15 cellular contexts compared by ENCODE assay signal in the genomic region with DNA sequence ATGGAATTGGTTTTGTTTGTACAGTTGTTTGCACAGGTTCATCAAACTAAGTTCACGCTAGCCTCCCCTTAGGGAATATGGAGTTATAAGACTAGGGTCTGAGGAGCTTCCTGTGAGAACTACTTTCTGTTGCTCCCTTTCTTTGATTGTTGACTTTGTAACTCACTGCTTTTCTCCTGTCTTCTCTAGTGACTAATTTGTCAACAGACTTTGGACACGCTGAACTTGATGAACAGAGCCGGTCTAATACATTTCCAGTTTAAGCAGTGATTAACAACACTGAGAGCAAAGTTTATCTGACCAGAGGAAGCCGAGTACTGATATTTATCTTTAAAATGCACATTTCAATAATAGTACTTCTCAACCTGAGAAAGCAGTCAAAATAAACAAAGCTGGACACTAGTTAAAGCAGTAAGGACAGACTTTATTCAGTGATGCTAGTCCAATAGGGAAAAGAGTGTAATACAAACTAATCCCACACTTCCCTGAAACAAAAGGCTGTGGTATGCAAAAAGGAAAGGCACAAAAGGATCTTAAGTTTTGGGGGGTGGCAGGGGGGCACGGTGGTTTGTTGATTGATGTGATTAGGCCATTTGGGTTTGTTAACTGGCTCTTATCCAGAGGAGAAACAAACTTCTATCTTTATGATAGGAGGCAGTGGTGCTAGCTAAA. TPM values are rescaled to one million over a fixed set of nuclear protein-coding genes. Genes with fewer than 3 reads are reported as not detected.
DNase-seq lines count a peak whose midpoint lies in the region; ATAC-seq and TF ChIP-seq lines count a peak whose summit lies in the region.
"Had no signal": no experiment of that assay in that cellular context is flagged by ENCODE, and none has a peak within 500 bp of the region (broad histone marks: within the 10 kb centered on the region; RNA-seq: fewer than 3 reads in every experiment).

No MANE protein-coding gene starts in this region.

- intact Hi-C loops in PC-3 (cut with micrococcal nuclease): loop anchor here (2.0 kb wide), 1 partner anchor 29 kb away; the partner anchor contains the start of gene HSD17B11

- TF ChIP-seq CTCF in HEK293 (tag by site-specific recombination; IDR thresholded peaks at IDR 0.05) (no peak), PC-3 (conservative IDR thresholded peaks at IDR 0.05; ENCODE audit: low read depth, low read length) (no peak), osteoblast (IDR thresholded peaks at IDR 0.05; ENCODE audit: extremely low read depth, low read depth, low read length) (no peak)

- H2AFZ ChIP-seq in PC-3 (ENCODE audit: low read length) (no peak overlapping the region), osteoblast (ENCODE audit: low read length) (peak overlapping the region; percentile 47)

- BruUV-seq in PC-3 (replicated peaks; lab: Mats Ljungman, UMichigan): no TSS peak

- H3F3A ChIP-seq in PC-3 (ENCODE audit: low read length, unreplicated experiment): peaks cover 3% of the 10 kb centered on the region

- H3K79me2 ChIP-seq in PC-3 (ENCODE audit: low read length) (peaks cover 21% of the 10 kb centered on the region), osteoblast (ENCODE audit: insufficient read depth, low read length) (peaks cover 27% of the 10 kb centered on the region)

- H3K36me3 ChIP-seq in HEK293 (ENCODE audit: control insufficient read depth in 2 of 2, insufficient read depth in 1 of 2, low read length in 2 of 2): no peaks in the 10 kb centered on the region
- no peaks in the 10 kb centered on the region for H3K36me3 ChIP-seq in PC-3 (ENCODE audit: low read depth, low read length)
- H3K36me3 ChIP-seq in iPS-20b (ENCODE audit: insufficient read depth, low read depth, low read length): no peaks in the 10 kb centered on the region
- H3K36me3 ChIP-seq in osteoblast (ENCODE audit: insufficient read depth, low read length): no peaks in the 10 kb centered on the region
- H3K36me3 ChIP-seq: cardiac muscle cell had no signal

- peak overlapping the region; percentile 51 for H3K4me2 ChIP-seq in PC-3 (ENCODE audit: low read length)
- peak overlapping the region; percentile 17 for H3K4me2 ChIP-seq in osteoblast (ENCODE audit: insufficient read depth, low read length)

- no peak overlapping the region for H3K9ac ChIP-seq in PC-3 (ENCODE audit: low read length)
- H3K9ac ChIP-seq in iPS-20b (ENCODE audit: low read depth, low read length): no peak overlapping the region; the same call in 1 of the 2 replicates

- POLR2A ChIA-PET in HEK293 (lab: Yijun Ruan, JAX) (interaction anchor here (2.0 kb wide), 1 partner anchor 28 kb away, joined by 5 read pairs; the partner anchor contains the start of gene HSD17B11), PC-3 (lab: Charles Lee; ENCODE audit: unreplicated experiment) (no interaction called here)

- DNase-seq in PC-3 (peak; percentile 73), osteoblast (ENCODE audit: insufficient read length, low spot score, missing footprints) (no peak), erythroblast (lab: John Stamatoyannopoulos, UW) (no peak), superior temporal gyrus (ENCODE audit: extremely low spot score) (no peak)
- DNase-seq: activated gamma-delta T cell; Calu3; GOT3; naive B cell; NCI-H2107; stimulated activated naive CD4-positive, alpha-beta T cell treated with Interleukin-2 at 50 U/mL for 16 hours had no signal

- H3K9me3 ChIP-seq in HEK293 (ENCODE audit: control insufficient read depth, insufficient read depth, low read depth, low read length) (no peaks in the 10 kb centered on the region), PC-3 (ENCODE audit: low read length) (no peaks in the 10 kb centered on the region), iPS-20b (ENCODE audit: insufficient read depth, low read depth, low read length) (no peaks in the 10 kb centered on the region), osteoblast (ENCODE audit: low read depth, low read length) (no peaks in the 10 kb centered on the region)

- peak overlapping the region; percentile 11; the same call in 1 of the 2 replicates for H3K27ac ChIP-seq in HEK293 (ENCODE audit: extremely low read depth, low read depth, low read length)
- H3K27ac ChIP-seq in PC-3 (ENCODE audit: low read length): peak overlapping the region; percentile 49
- no peak overlapping the region for H3K27ac ChIP-seq in iPS-20b (ENCODE audit: low read length)
- no peak overlapping the region for H3K27ac ChIP-seq in osteoblast (ENCODE audit: low read depth, low read length)
- H3K27ac ChIP-seq: cardiac muscle cell, SK-N-MC had no signal

- H3K9me2 ChIP-seq in PC-3 (replicated peaks; ENCODE audit: low read length): no peaks in the 10 kb centered on the region

- ATAC-seq in PC-3 (peak; percentile 69), HG03159 (IDR thresholded peaks at IDR 0.05; ENCODE audit: unreplicated experiment) (no peak)

- no peak overlapping the region for H3K4me3 ChIP-seq in HEK293 (ENCODE audit: low read depth, low read length)
- no peak overlapping the region for H3K4me3 ChIP-seq in PC-3 (ENCODE audit: low read length)
- 0 out of 2 replicates have a peak overlapping the region, but pooled peaks have one; percentile 34 for H3K4me3 ChIP-seq in iPS-20b (ENCODE audit: low read length)
- no peak overlapping the region for H3K4me3 ChIP-seq in osteoblast (ENCODE audit: insufficient read depth, low read length)
- H3K4me3 ChIP-seq: cardiac muscle cell, SK-N-MC had no signal

- H3K4me1 ChIP-seq in HEK293 (ENCODE audit: control insufficient read depth, insufficient read depth, low read length) (no peaks in the 10 kb centered on the region), PC-3 (ENCODE audit: insufficient read depth, low read length) (peaks cover 30% of the 10 kb centered on the region), iPS-20b (ENCODE audit: insufficient read depth, low read length) (peaks cover 18% of the 10 kb centered on the region), osteoblast (ENCODE audit: insufficient read depth, low read length) (peaks cover 16% of the 10 kb centered on the region)

- TF ChIP-seq POLR2A in erythroblast (IDR thresholded peaks at IDR 0.05; ENCODE audit: low read length): no peak

- H3K27me3 ChIP-seq in PC-3 (ENCODE audit: low read length): no peaks in the 10 kb centered on the region
- no peaks in the 10 kb centered on the region for H3K27me3 ChIP-seq in iPS-20b (ENCODE audit: insufficient read depth, low read length)
- no peaks in the 10 kb centered on the region for H3K27me3 ChIP-seq in osteoblast (ENCODE audit: insufficient read depth, low read length)
- H3K27me3 ChIP-seq: cardiac muscle cell had no signal

- H4K20me1 ChIP-seq in PC-3 (ENCODE audit: low read length) (no peaks in the 10 kb centered on the region), osteoblast (ENCODE audit: insufficient read depth, low read length) (peaks cover 3% of the 10 kb centered on the region)

- CTCF ChIA-PET in HEK293 (lab: Yijun Ruan, JAX) (interaction anchor here (0.7 kb wide), 1 partner anchor 23 kb away, joined by 3 read pairs; no protein-coding TSS in a partner anchor), PC-3 (lab: Charles Lee) (no interaction called here)

TF ChIP-seq in HEK293, 187 proteins besides CTCF, POLR2A, EP300 and RAD21:
- TF ChIP-seq WT1 (tag by site-specific recombination; IDR thresholded peaks at IDR 0.05) (peak; percentile 66), GLI4 (tag by site-specific recombination; IDR thresholded peaks at IDR 0.05) (no peak), ZBTB1 (tag by site-specific recombination; IDR thresholded peaks at IDR 0.05) (no peak)

RNA-seq across cellular contexts. Expression of gene NUDT9, which starts 2.7 kb away (rescaled TPM):
- total RNA-seq in PC-3 (2014; rRNA removed): 7.5 and 14.7 TPM in 2 replicates
- total RNA-seq in osteoblast: 10.1 and 15.6 TPM in 2 replicates

RNA-seq across cellular contexts. Expression of gene HSD17B11, which starts 28.7 kb away (rescaled TPM):
- total RNA-seq in PC-3 (2014; rRNA removed) (4.7 and 4.9 TPM in 2 replicates), osteoblast (46.9 and 49.6 TPM in 2 replicates)

Comparison
In these comparisons a context has a peak if more than half of its experiments do, and no peak if none do; other contexts are left out.
1. H3K27ac ChIP-seq: peak in HEK293 (single experiment) and PC-3 (single experiment); none in iPS-20b (single experiment) and osteoblast (single experiment).